In the genomic region with DNA sequence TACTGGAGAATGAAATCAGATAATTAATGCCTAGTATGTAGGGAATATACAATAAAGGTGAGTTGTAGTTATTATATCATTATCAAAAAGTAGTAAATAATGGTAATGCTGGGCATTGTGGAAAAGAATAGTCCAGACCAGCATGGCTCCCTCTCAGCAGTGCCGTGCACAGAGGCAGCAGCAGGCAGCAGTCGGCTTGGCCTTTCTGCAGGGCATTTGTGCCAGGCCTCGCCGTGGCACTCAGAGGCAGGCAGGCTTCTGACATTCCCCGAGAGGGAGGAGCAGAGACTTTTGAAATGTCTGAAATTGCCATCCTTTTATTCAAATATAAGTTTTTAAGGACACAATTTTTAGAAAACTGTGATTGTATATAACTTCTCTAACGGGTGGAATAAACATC, we compare ENCODE assay signal across 20 cellular contexts.
"Had no signal": no experiment of that assay in that cellular context is flagged by ENCODE, and none has a peak within 500 bp of the region (broad histone marks: within the 10 kb centered on the region; RNA-seq: fewer than 3 reads in every experiment).

No MANE protein-coding gene starts in this region.

- H3K27ac ChIP-seq: PC-9, VCaP had no signal

- H3K4me3 ChIP-seq: PC-9 had no signal

- DNase-seq: activated CD4-positive, alpha-beta memory T cell treated with anti-CD3 and anti-CD28 coated beads for 36 hours; activated CD4-positive, alpha-beta T cell treated with anti-CD3 and anti-CD28 coated beads, Interleukin-2, amount 10 ng/mL, durations not matched to agents 7 days and 5 days; activated CD4-positive, CD25-positive, alpha-beta regulatory T cell; activated CD8-positive, alpha-beta memory T cell treated with anti-CD3 and anti-CD28 coated beads for 24 hours; activated gamma-delta T cell treated with Interleukin-2 at 50 U/mL for 16 hours; activated naive CD4-positive, alpha-beta T cell treated with anti-CD3 and anti-CD28 coated beads, Interleukin-2, amount 10 ng/mL, durations not matched to agents 7 days and 5 days; activated naive CD8-positive, alpha-beta T cell treated with anti-CD3 and anti-CD28 coated beads for 36 hours; activated T-cell treated with anti-CD3 and anti-CD28 coated beads, Interleukin-2, amount 50 U/mL, for 48 hours; Kasumi-1; KBM-7; NCI-H1048; NCI-H1930; NCI-H345; NCI-H510A; NCI-H526 treated with DMSO at 0.1 percent for 48 hours; PC-9; SK-N-SH; T-helper 1 cell had no signal

- ATAC-seq: activated T-helper 17 cell treated with anti-CD3 and anti-CD28 coated beads, Interleukin-2, amount 50 U/mL, for 72 hours had no signal

- H3K9me3 ChIP-seq: SK-N-SH had no signal
